36 cellular contexts compared by ENCODE assay signal in genomic region chr14:101754893-101755292, GRCh38.
"Had no signal": no experiment of that assay in that cellular context is flagged by ENCODE, and none has a peak within 500 bp of the region (broad histone marks: within the 10 kb centered on the region; RNA-seq: fewer than 3 reads in every experiment).

No MANE protein-coding gene starts in this region.

- DNase-seq: activated effector memory CD4-positive, alpha-beta T cell treated with anti-CD3 and anti-CD28 coated beads, Interleukin-2, amount 50 U/mL, for 16 hours; activated effector memory CD4-positive, alpha-beta T cell treated with Interleukin-2 at 50 U/mL for 16 hours; activated gamma-delta T cell; activated naive CD4-positive, alpha-beta T cell; activated naive CD4-positive, alpha-beta T cell treated with anti-CD3 and anti-CD28 coated beads for 36 hours; activated naive CD4-positive, alpha-beta T cell treated with anti-CD3 and anti-CD28 coated beads, Interleukin-2, amount 10 ng/mL, durations not matched to agents 7 days and 5 days; activated naive CD4-positive, alpha-beta T cell treated with anti-CD3 and anti-CD28 coated beads, Interleukin-2, amount 50 U/mL, for 16 hours; activated naive CD4-positive, alpha-beta T cell treated with Interleukin-2 at 50 U/mL for 16 hours; activated naive CD8-positive, alpha-beta T cell treated with anti-CD3 and anti-CD28 coated beads for 36 hours; activated naive CD8-positive, alpha-beta T cell treated with anti-CD3 and anti-CD28 coated beads, Interleukin-2, amount 10 ng/mL, durations not matched to agents 7 days and 5 days; activated naive CD8-positive, alpha-beta T cell treated with anti-CD3 and anti-CD28 coated beads, Interleukin-2, amount 50 U/mL, for 24 hours; activated T-cell treated with anti-CD3 and anti-CD28 coated beads for 4 hours; activated T-cell treated with anti-CD3 and anti-CD28 coated beads, Interleukin-2, amount 50 U/mL, for 1 hour; activated T-cell treated with anti-CD3 and anti-CD28 coated beads, Interleukin-2, amount 50 U/mL, for 24 hours; activated T-cell treated with anti-CD3 and anti-CD28 coated beads, Interleukin-2, amount 50 U/mL, for 4 hours; activated T-cell treated with anti-CD3 and anti-CD28 coated beads, Interleukin-2, amount 50 U/mL, for 48 hours; activated T-cell treated with anti-CD3 and anti-CD28 coated beads, Interleukin-2, amount 50 U/mL, for 72 hours; adrenal gland; amniotic stem cell; amygdala; anterior cingulate cortex; body of pancreas; brain microvascular endothelial cell; central memory CD4-positive, alpha-beta T cell; cerebellar nuclear complex had no signal

- H3K36me3 Mint-ChIP-seq: activated naive CD8-positive, alpha-beta T cell; activated naive CD8-positive, alpha-beta T cell treated with anti-CD3 and anti-CD28 coated beads for 36 hours; brain had no signal

- H3K36me3 ChIP-seq: adrenal gland, ascending aorta, brain microvascular endothelial cell, breast epithelium, cardiac muscle cell had no signal

- H3K4me3 ChIP-seq: adrenal gland, ascending aorta, body of pancreas, breast epithelium, cardiac muscle cell had no signal

- H3K27ac ChIP-seq: adrenal gland, ascending aorta, body of pancreas, brain microvascular endothelial cell, breast epithelium, cardiac muscle cell had no signal

- H3K27ac Mint-ChIP-seq: activated naive CD4-positive, alpha-beta T cell treated with anti-CD3 and anti-CD28 coated beads for 36 hours; activated naive CD4-positive, alpha-beta T cell treated with anti-CD3 and anti-CD28 coated beads, Interleukin-2, amount 10 ng/mL, durations not matched to agents 7 days and 5 days; activated naive CD4-positive, alpha-beta T cell treated with anti-CD3 and anti-CD28 coated beads, Interleukin-2, amount 50 U/mL, for 72 hours; activated naive CD8-positive, alpha-beta T cell; activated naive CD8-positive, alpha-beta T cell treated with anti-CD3 and anti-CD28 coated beads for 36 hours; activated naive CD8-positive, alpha-beta T cell treated with anti-CD3 and anti-CD28 coated beads, Interleukin-2, amount 10 ng/mL, durations not matched to agents 7 days and 5 days; activated naive CD8-positive, alpha-beta T cell treated with anti-CD3 and anti-CD28 coated beads, Interleukin-2, amount 50 U/mL, for 24 hours; activated T-cell treated with anti-CD3 and anti-CD28 coated beads, Interleukin-2, amount 50 U/mL, for 24 hours; activated T-cell treated with anti-CD3 and anti-CD28 coated beads, Interleukin-2, amount 50 U/mL, for 72 hours; activated T-helper 1 cell treated with anti-CD3 and anti-CD28 coated beads, Interleukin-12 subunit alpha, Interleukin-12 subunit beta, Interleukin-2, Interleukin-4 antibody, amounts not matched to agents 30 ng/mL and 10 ng/mL and 1 ng/mL, durations not matched to agents 14 hours and 24 hours and 36 hours; activated T-helper 17 cell treated with anti-CD3 and anti-CD28 coated beads, Interleukin-2, amount 50 U/mL, for 72 hours; activated T-helper 2 cell treated with anti-CD3 and anti-CD28 coated beads, Interferon-gamma antibody, Interleukin-2, Interleukin-4, amounts not matched to agents 10 μg/mL and 5 μg/mL and 100 μg/mL, durations not matched to agents 14 hours and 24 hours and 36 hours had no signal

- H3K27me3 ChIP-seq: ascending aorta, body of pancreas, breast epithelium had no signal

- H3K27me3 Mint-ChIP-seq: activated naive CD8-positive, alpha-beta T cell; central memory CD8-positive, alpha-beta T cell had no signal

- H3K4me3 Mint-ChIP-seq: activated naive CD4-positive, alpha-beta T cell treated with anti-CD3 and anti-CD28 coated beads for 36 hours; activated naive CD4-positive, alpha-beta T cell treated with anti-CD3 and anti-CD28 coated beads, Interleukin-2, amount 10 ng/mL, durations not matched to agents 7 days and 5 days; activated naive CD4-positive, alpha-beta T cell treated with anti-CD3 and anti-CD28 coated beads, Interleukin-2, amount 50 U/mL, for 24 hours; activated naive CD8-positive, alpha-beta T cell; activated naive CD8-positive, alpha-beta T cell treated with anti-CD3 and anti-CD28 coated beads for 36 hours; activated naive CD8-positive, alpha-beta T cell treated with anti-CD3 and anti-CD28 coated beads, Interleukin-2, amount 10 ng/mL, durations not matched to agents 7 days and 5 days; activated naive CD8-positive, alpha-beta T cell treated with anti-CD3 and anti-CD28 coated beads, Interleukin-2, amount 50 U/mL, for 24 hours; activated T-cell treated with anti-CD3 and anti-CD28 coated beads, Interleukin-2, amount 50 U/mL, for 24 hours; activated T-cell treated with anti-CD3 and anti-CD28 coated beads, Interleukin-2, amount 50 U/mL, for 4 hours; activated T-cell treated with anti-CD3 and anti-CD28 coated beads, Interleukin-2, amount 50 U/mL, for 72 hours; activated T-helper 1 cell treated with anti-CD3 and anti-CD28 coated beads, Interleukin-12 subunit alpha, Interleukin-12 subunit beta, Interleukin-2, Interleukin-4 antibody, amounts not matched to agents 30 ng/mL and 10 ng/mL and 1 ng/mL, durations not matched to agents 14 hours and 24 hours and 36 hours; activated T-helper 17 cell treated with anti-CD3 and anti-CD28 coated beads, Interleukin-2, amount 50 U/mL, for 72 hours; brain; central memory CD8-positive, alpha-beta T cell had no signal

- H3K9me3 ChIP-seq: adrenal gland, ascending aorta, body of pancreas had no signal

- H3K4me1 ChIP-seq: ascending aorta, breast epithelium had no signal

- H3K9me3 Mint-ChIP-seq: activated naive CD4-positive, alpha-beta T cell treated with anti-CD3 and anti-CD28 coated beads, Interleukin-2, amount 50 U/mL, for 24 hours; activated T-cell treated with anti-CD3 and anti-CD28 coated beads, Interleukin-2, amount 50 U/mL, for 24 hours; activated T-helper 17 cell treated with anti-CD3 and anti-CD28 coated beads, Interleukin-2, amount 50 U/mL, for 72 hours; central memory CD8-positive, alpha-beta T cell had no signal
